Comparison of ENCODE assay signal across 9 cellular contexts in genomic region chr5:150161242-150162141, GRCh38. TPM values are rescaled to one million over a fixed set of nuclear protein-coding genes. Genes with fewer than 3 reads are reported as not detected.
A peak's percentile ranks its signal among the peaks of the same experiment; 100 is the strongest.
DNase-seq lines count a peak whose midpoint lies in the region; ATAC-seq, FAIRE-seq and TF ChIP-seq lines count a peak whose summit lies in the region.
"Had no signal": no experiment of that assay in that cellular context is flagged by ENCODE, and none has a peak within 500 bp of the region (broad histone marks: within the 10 kb centered on the region; RNA-seq: fewer than 3 reads in every experiment).

No MANE protein-coding gene starts in this region.

- FAIRE-seq in pancreas (lab: Jason Lieb, UNC), result no peak

- H3K9me3 ChIP-seq in pancreas, result no peaks in the 10 kb centered on the region

- no peaks in the 10 kb centered on the region for H3K36me3 ChIP-seq in pancreas

- peak; percentile 43 for DNase-seq in COR-L47 (lab: John Stamatoyannopoulos, UW)
- peak; percentile 84 for DNase-seq in KBM-7
- DNase-seq in SHP77 (lab: John Stamatoyannopoulos, UW), result peak; percentile 48 to 54
- DNase-seq in activated gamma-delta T cell (lab: John Stamatoyannopoulos, UW), result peak; percentile 35
- DNase-seq in germinal center (ENCODE audit: low spot score), result peak; percentile 82
- peak; percentile 62 to 98 (median 84) for DNase-seq in pancreas
- peak; percentile 91 for DNase-seq in type B pancreatic cell (ENCODE audit: extremely low spot score, unreplicated experiment)

- ATAC-seq in GM21423 (IDR thresholded peaks at IDR 0.05; ENCODE audit: unreplicated experiment), result peak; percentile 75
- peak; percentile 88 to 92 (median 90) for ATAC-seq in pancreas

- in situ Hi-C loops in KBM-7 (cut with MboI; ENCODE audit: low pct_unique_long_range_greater_than_20kb, low sequenced_read_pairs), result no loop called here

- peak overlapping the region; percentile 39 for H3K27ac Mint-ChIP-seq in type B pancreatic cell
- H3K27ac Mint-ChIP-seq: activated naive CD8-positive, alpha-beta T cell had no signal

- no peak overlapping the region for H3K4me3 ChIP-seq in pancreas

- H3K27ac ChIP-seq in pancreas, result no peak overlapping the region

- no peaks in the 10 kb centered on the region for H3K36me3 Mint-ChIP-seq in type B pancreatic cell
- H3K36me3 Mint-ChIP-seq: activated naive CD8-positive, alpha-beta T cell had no signal

- no peaks in the 10 kb centered on the region for H3K4me1 ChIP-seq in pancreas

- no peaks in the 10 kb centered on the region for H3K9me3 Mint-ChIP-seq in type B pancreatic cell

- peaks cover 32% of the 10 kb centered on the region for H3K27me3 Mint-ChIP-seq in type B pancreatic cell

- H3K27me3 ChIP-seq in pancreas, result no peaks in the 10 kb centered on the region

- H3K4me1 Mint-ChIP-seq in type B pancreatic cell (ENCODE audit: unreplicated experiment), result peaks cover 64% of the 10 kb centered on the region

- TF ChIP-seq CTCF in pancreas (IDR thresholded peaks at IDR 0.05) (peak; percentile 82 to 89 (median 86)), type B pancreatic cell (conservative IDR thresholded peaks at IDR 0.05) (peak; percentile 88)

- intact Hi-C loops in pancreas (cut with DNase I), result loop anchor here in 2 of 3 donors (5.0 to 10.0 kb wide), 2 partner anchors 56 to 273 kb away; no protein-coding TSS in a partner anchor

- no peak overlapping the region for H3K4me3 Mint-ChIP-seq in type B pancreatic cell
- H3K4me3 Mint-ChIP-seq: activated naive CD8-positive, alpha-beta T cell had no signal

- 26 to 28% methylated on average over 14 of the region's 14 CpGs for WGBS in pancreas, 2 donors

RNA-seq across cellular contexts. Expression of gene CDX1, which starts 5.1 kb away (rescaled TPM):
- total RNA-seq in pancreas (under 1 TPM in 2 of 6 donors, not detected in 4; 0.13 to 0.16 TPM), type B pancreatic cell (ENCODE audit: low replicate concordance) (5.0 and 13.4 TPM in 2 replicates)
- under 1 TPM in 1 of 2 donors, not detected in 1; 0.19 TPM for polyA plus RNA-seq in pancreas

RNA-seq across cellular contexts. Expression of gene PDGFRB, which starts 5.8 kb away (rescaled TPM):
- total RNA-seq in pancreas, result 10 to 100 TPM in 4 of 6 donors, 1 to 10 TPM in 2; 7.2 to 48.6 (median 15.6) TPM
- 10 to 100 TPM; 11.5 to 17.0 TPM for polyA plus RNA-seq in pancreas
- total RNA-seq in type B pancreatic cell (ENCODE audit: low replicate concordance), result 3.3 and 74.8 TPM in 2 replicates

RNA-seq across cellular contexts. Expression of gene SLC6A7, which starts 28.4 kb away (rescaled TPM):
- not detected for total RNA-seq in pancreas
- polyA plus RNA-seq in pancreas, result not detected
- 0.10 and 0.38 TPM in 2 replicates for total RNA-seq in type B pancreatic cell (ENCODE audit: low replicate concordance)

Comparison
In these comparisons a context has a peak if more than half of its experiments do, and no peak if none do; other contexts are left out.
1. DNase-seq: peak in every context shown above with its lines; median percentile 91 in type B pancreatic cell; 84 in pancreas; 84 in KBM-7; 82 in germinal center; 51 in SHP77; 43 in COR-L47; 35 in activated gamma-delta T cell.